8 cellular contexts compared by ENCODE assay signal in the genomic region with DNA sequence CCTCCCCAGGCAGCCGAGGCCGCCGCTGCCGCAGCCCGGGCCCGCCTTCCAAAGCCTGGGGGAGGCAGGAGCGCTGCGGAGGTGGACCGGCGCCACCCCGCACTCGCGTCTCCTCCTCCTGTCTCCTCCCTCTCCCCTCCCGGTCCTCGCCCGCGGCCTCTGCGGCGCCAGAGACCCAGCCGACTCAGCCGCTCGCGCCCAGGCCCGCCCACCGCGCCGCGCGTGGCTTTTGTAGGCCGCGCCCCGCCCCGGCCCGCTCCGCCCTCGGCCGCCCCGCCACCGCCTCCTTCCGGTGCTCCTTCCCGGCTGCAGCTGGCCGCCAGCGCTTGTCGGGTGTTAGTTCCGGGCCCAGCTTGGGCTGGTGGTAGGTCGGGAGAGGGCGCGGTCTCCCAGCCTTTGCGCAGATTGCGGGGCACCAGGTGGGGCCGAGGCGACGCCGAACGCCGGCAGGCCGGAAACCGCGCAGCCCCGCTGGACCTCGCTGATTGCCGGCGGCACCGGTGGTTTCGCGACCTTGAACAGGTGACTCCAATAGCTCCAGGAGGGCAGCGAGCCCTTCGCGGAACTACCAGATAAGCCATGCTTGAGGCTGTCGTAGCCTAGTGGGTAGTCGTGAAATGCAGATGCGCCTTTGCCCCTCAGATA. TPM values are rescaled to one million over a fixed set of nuclear protein-coding genes. Genes with fewer than 3 reads are reported as not detected.
DNase-seq lines count a peak whose midpoint lies in the region; ATAC-seq and TF ChIP-seq lines count a peak whose summit lies in the region.

A gene with protein sequence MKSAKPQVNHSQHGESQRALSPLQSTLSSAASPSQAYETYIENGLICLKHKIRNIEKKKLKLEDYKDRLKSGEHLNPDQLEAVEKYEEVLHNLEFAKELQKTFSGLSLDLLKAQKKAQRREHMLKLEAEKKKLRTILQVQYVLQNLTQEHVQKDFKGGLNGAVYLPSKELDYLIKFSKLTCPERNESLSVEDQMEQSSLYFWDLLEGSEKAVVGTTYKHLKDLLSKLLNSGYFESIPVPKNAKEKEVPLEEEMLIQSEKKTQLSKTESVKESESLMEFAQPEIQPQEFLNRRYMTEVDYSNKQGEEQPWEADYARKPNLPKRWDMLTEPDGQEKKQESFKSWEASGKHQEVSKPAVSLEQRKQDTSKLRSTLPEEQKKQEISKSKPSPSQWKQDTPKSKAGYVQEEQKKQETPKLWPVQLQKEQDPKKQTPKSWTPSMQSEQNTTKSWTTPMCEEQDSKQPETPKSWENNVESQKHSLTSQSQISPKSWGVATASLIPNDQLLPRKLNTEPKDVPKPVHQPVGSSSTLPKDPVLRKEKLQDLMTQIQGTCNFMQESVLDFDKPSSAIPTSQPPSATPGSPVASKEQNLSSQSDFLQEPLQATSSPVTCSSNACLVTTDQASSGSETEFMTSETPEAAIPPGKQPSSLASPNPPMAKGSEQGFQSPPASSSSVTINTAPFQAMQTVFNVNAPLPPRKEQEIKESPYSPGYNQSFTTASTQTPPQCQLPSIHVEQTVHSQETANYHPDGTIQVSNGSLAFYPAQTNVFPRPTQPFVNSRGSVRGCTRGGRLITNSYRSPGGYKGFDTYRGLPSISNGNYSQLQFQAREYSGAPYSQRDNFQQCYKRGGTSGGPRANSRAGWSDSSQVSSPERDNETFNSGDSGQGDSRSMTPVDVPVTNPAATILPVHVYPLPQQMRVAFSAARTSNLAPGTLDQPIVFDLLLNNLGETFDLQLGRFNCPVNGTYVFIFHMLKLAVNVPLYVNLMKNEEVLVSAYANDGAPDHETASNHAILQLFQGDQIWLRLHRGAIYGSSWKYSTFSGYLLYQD (minus strand): TSS at position 202 of the 645 bp plus-strand sequence. CDS start 1,431 bp downstream, outside the sequence.

- H3K36me3 ChIP-seq in ES-I3 (ENCODE audit: insufficient read depth, low read length) = peaks cover 3% of the 10 kb centered on the region; the same call in 1 of the 2 replicates
- H3K36me3 ChIP-seq in Loucy (ENCODE audit: insufficient read depth, low read length) = no peaks in the 10 kb centered on the region

- TF ChIP-seq POLR2A in Raji (IDR thresholded peaks at IDR 0.05; ENCODE audit: insufficient read depth, low read depth, low read length) = peak; percentile 71

- H3K27ac Mint-ChIP-seq in H9 = peak within 1 kb of the TSS; percentile 90 to 96 (median 94)
- peak within 1 kb of the TSS; percentile 70 to 79 for H3K27ac Mint-ChIP-seq in natural killer cell treated with Interleukin-12 subunit alpha and Interleukin-12 subunit beta and Interleukin-15 and Interleukin-18, amount 100 ng/mL, for 72 hours

- peak within 1 kb of the TSS; percentile 97 to 98 for H3K4me3 Mint-ChIP-seq in H9
- H3K4me3 Mint-ChIP-seq in natural killer cell treated with Interleukin-12 subunit alpha and Interleukin-12 subunit beta and Interleukin-15 and Interleukin-18, amount 100 ng/mL, for 72 hours = peak within 1 kb of the TSS; percentile 93

- no peak within 1 kb of the TSS for H4K8ac ChIP-seq in H9 (replicated peaks; ENCODE audit: insufficient read length, low read depth, low read length)

- H3K27ac ChIP-seq in H9 (ENCODE audit: insufficient read length, low read depth, low read length) = peak within 1 kb of the TSS; percentile 49

- no peak within 1 kb of the TSS for H3K23ac ChIP-seq in H9 (ENCODE audit: insufficient read length, low read depth, low read length)

- H3K4me3 ChIP-seq in Loucy (ENCODE audit: low read length, poor library complexity, severe bottlenecking) = peak within 1 kb of the TSS; percentile 96
- peak within 1 kb of the TSS; percentile 86 for H3K4me3 ChIP-seq in fibroblast of pulmonary artery (replicated peaks; ENCODE audit: low read depth, low read length)

- DNase-seq in H9 (peak; percentile 99), fibroblast of pulmonary artery (ENCODE audit: low read depth) (peak; percentile 98)
- DNase-seq in activated effector memory CD4-positive, alpha-beta T cell treated with Interleukin-2 at 50 U/mL for 16 hours = peak; percentile 95
- DNase-seq in natural killer cell treated with Interleukin-12 subunit alpha and Interleukin-12 subunit beta and Interleukin-15 and Interleukin-18, amount 100 ng/mL, for 72 hours (ENCODE audit: low spot score) = peak; percentile 97
- peak; percentile 90 for DNase-seq in stimulated activated naive CD4-positive, alpha-beta T cell treated with Interleukin-2 at 50 U/mL for 16 hours (lab: John Stamatoyannopoulos, UW)

- H3K79me1 ChIP-seq in H9 (ENCODE audit: insufficient read depth, low read depth, low read length, poor library complexity, severe bottlenecking) = no peaks in the 10 kb centered on the region

- no peaks in the 10 kb centered on the region for H3F3A ChIP-seq in Loucy (ENCODE audit: low read depth)

- H2BK15ac ChIP-seq in H9 (ENCODE audit: low read depth, low read length) = no peak within 1 kb of the TSS

- H3K4me2 ChIP-seq in H9 (ENCODE audit: insufficient read depth, insufficient read length, low read length) (peak within 1 kb of the TSS; percentile 94), Loucy (ENCODE audit: low read depth, low read length, poor library complexity, severe bottlenecking) (peak within 1 kb of the TSS; percentile 90)

- ATAC-seq in natural killer cell treated with Interleukin-12 subunit alpha and Interleukin-12 subunit beta and Interleukin-15 and Interleukin-18, amount 100 ng/mL, for 72 hours = peak; percentile 98

- no peak within 1 kb of the TSS for H2BK12ac ChIP-seq in H9 (ENCODE audit: insufficient read length, low read depth, low read length)

- H3K9me3 Mint-ChIP-seq in H9 = no peaks in the 10 kb centered on the region
- H3K9me3 Mint-ChIP-seq in natural killer cell treated with Interleukin-12 subunit alpha and Interleukin-12 subunit beta and Interleukin-15 and Interleukin-18, amount 100 ng/mL, for 72 hours = no peaks in the 10 kb centered on the region

- H3K4ac ChIP-seq in H9 (ENCODE audit: low read depth, low read length) = no peak within 1 kb of the TSS

- H2AFZ ChIP-seq in H9 (ENCODE audit: low read length) (peak within 1 kb of the TSS; percentile 35), Loucy (ENCODE audit: low read length) (peak within 1 kb of the TSS; percentile 97)

- no peaks in the 10 kb centered on the region for H3K27me3 Mint-ChIP-seq in H9 (ENCODE audit: low read depth)
- H3K27me3 Mint-ChIP-seq in natural killer cell treated with Interleukin-12 subunit alpha and Interleukin-12 subunit beta and Interleukin-15 and Interleukin-18, amount 100 ng/mL, for 72 hours = no peaks in the 10 kb centered on the region

- no peak within 1 kb of the TSS for H2BK120ac ChIP-seq in H9 (ENCODE audit: low read depth, low read length, poor library complexity, severe bottlenecking)

- 0 out of 2 replicates have a peak within 1 kb of the TSS, but pooled peaks have one; percentile 30 for H3K14ac ChIP-seq in H9 (ENCODE audit: insufficient read depth, low read length)

- peaks cover 12% of the 10 kb centered on the region for H3K4me1 ChIP-seq in ES-I3 (ENCODE audit: insufficient read depth, low read length)
- peaks cover 5% of the 10 kb centered on the region for H3K4me1 ChIP-seq in H9 (ENCODE audit: insufficient read depth, low read length)
- peaks cover 35% of the 10 kb centered on the region for H3K4me1 ChIP-seq in Loucy (ENCODE audit: insufficient read depth, low read length, poor library complexity, severe bottlenecking)

- H3K79me2 ChIP-seq in H9 (ENCODE audit: insufficient read depth, low read length) (peaks cover 13% of the 10 kb centered on the region; the same call in 1 of the 2 replicates), Loucy (ENCODE audit: insufficient read depth, low read length) (peaks cover 14% of the 10 kb centered on the region)

- H3K9ac ChIP-seq in ES-I3 (ENCODE audit: low read depth, low read length) (peak within 1 kb of the TSS; percentile 94), H9 (ENCODE audit: extremely low read depth, insufficient read length, low read length) (peak within 1 kb of the TSS; percentile 72), Loucy (ENCODE audit: low read depth, low read length, poor library complexity, severe bottlenecking) (peak within 1 kb of the TSS; percentile 82)

- peaks cover 5 to 23% (median 12%) of the 10 kb centered on the region in 3 experiments; a peak in 4 of 7 replicates for H3K36me3 Mint-ChIP-seq in H9 (ENCODE audit: insufficient read depth in 1 of 3, low read depth in 3 of 3)
- H3K36me3 Mint-ChIP-seq in natural killer cell treated with Interleukin-12 subunit alpha and Interleukin-12 subunit beta and Interleukin-15 and Interleukin-18, amount 100 ng/mL, for 72 hours = no peaks in the 10 kb centered on the region

- no peak within 1 kb of the TSS for H3T11ph ChIP-seq in H9 (ENCODE audit: low read length)

- peak; percentile 56; the same call in 2 of the 3 replicates for TF ChIP-seq CTCF in H9 (conservative IDR thresholded peaks at IDR 0.05)
- TF ChIP-seq CTCF in Loucy (conservative IDR thresholded peaks at IDR 0.05; ENCODE audit: low read length) = peak; percentile 20; the same call in 1 of the 2 replicates
- TF ChIP-seq CTCF in fibroblast of pulmonary artery (IDR thresholded peaks at IDR 0.05; ENCODE audit: low read length, missing control alignments) = no peak

- H2AK5ac ChIP-seq in H9 (ENCODE audit: insufficient read length, low read length) = no peak within 1 kb of the TSS

- no peak within 1 kb of the TSS for H4K5ac ChIP-seq in H9 (ENCODE audit: insufficient read length, low read depth, low read length)

- H3K27me3 ChIP-seq in H9 (ENCODE audit: insufficient read depth, low read length) = no peaks in the 10 kb centered on the region
- H3K27me3 ChIP-seq in Loucy (ENCODE audit: insufficient read depth, low read length, poor library complexity, severe bottlenecking) = no peaks in the 10 kb centered on the region

- no peak within 1 kb of the TSS for H3K56ac ChIP-seq in H9 (ENCODE audit: insufficient read length, low read depth, low read length)

- peaks cover 35 to 48% of the 10 kb centered on the region in 2 experiments for H3K4me1 Mint-ChIP-seq in H9
- H3K4me1 Mint-ChIP-seq in natural killer cell treated with Interleukin-12 subunit alpha and Interleukin-12 subunit beta and Interleukin-15 and Interleukin-18, amount 100 ng/mL, for 72 hours (ENCODE audit: low read depth in 2 of 2) = peaks cover 35 to 41% of the 10 kb centered on the region in 2 donors

- H4K20me1 ChIP-seq in H9 (ENCODE audit: control insufficient read depth, insufficient read depth, insufficient read length) (no peaks in the 10 kb centered on the region), Loucy (ENCODE audit: insufficient read depth, low read length, poor library complexity, severe bottlenecking) (no peaks in the 10 kb centered on the region)

- no CpG with 5 or more reads among the region's 72 CpGs for WGBS in H9 (ENCODE audit: extremely low coverage, insufficient read length, low lambda C conversion rate)

- H3K9me2 ChIP-seq in Loucy (replicated peaks; ENCODE audit: low read depth, low read length) = no peaks in the 10 kb centered on the region

- peaks cover 9% of the 10 kb centered on the region for H3K23me2 ChIP-seq in H9 (ENCODE audit: insufficient read length, low read depth, low read length, poor library complexity, severe bottlenecking)

- H3K9me3 ChIP-seq in ES-I3 (ENCODE audit: control insufficient read depth, insufficient read depth, low read length) = no peaks in the 10 kb centered on the region
- H3K9me3 ChIP-seq in H9 (ENCODE audit: control insufficient read depth, low read depth, low read length) = no peaks in the 10 kb centered on the region
- H3K9me3 ChIP-seq in Loucy (ENCODE audit: insufficient read depth, low read depth, low read length) = no peaks in the 10 kb centered on the region

- H2BK20ac ChIP-seq in H9 (ENCODE audit: low read depth, low read length, poor library complexity, severe bottlenecking) = no peak within 1 kb of the TSS

- H2BK5ac ChIP-seq in H9 (ENCODE audit: insufficient read length, low read length) = no peak within 1 kb of the TSS

- H3K18ac ChIP-seq in H9 (ENCODE audit: insufficient read length, low read depth, low read length) = no peak within 1 kb of the TSS

- H4K91ac ChIP-seq in H9 (ENCODE audit: insufficient read length, low read depth, low read length) = no peak within 1 kb of the TSS

RNA-seq across cellular contexts. Expression of the gene that starts here (rescaled TPM):
- total RNA-seq in H9 (2021) = 123 and 130 TPM in 2 replicates
- 10 to 100 TPM; 12.9 to 16.2 TPM for total RNA-seq in natural killer cell treated with Interleukin-12 subunit alpha and Interleukin-12 subunit beta and Interleukin-15 and Interleukin-18, amount 100 ng/mL, for 72 hours

Comparison
In these comparisons a context has a peak if more than half of its experiments do, and no peak if none do; other contexts are left out.
1. Peak in every context shown above with its lines: DNase-seq, ATAC-seq, H3K4me3 ChIP-seq and H3K27ac ChIP-seq.